In genomic region chr7:155237730-155238129, GRCh38 we compare ENCODE assay signal across 1 cellular context.
TF ChIP-seq lines count a peak whose summit lies in the region.

No MANE protein-coding gene starts in this region.

TF ChIP-seq in IMR-90, 13 proteins besides CTCF, POLR2A, EP300 and RAD21:
- TF ChIP-seq MXI1 (IDR thresholded peaks at IDR 0.05; ENCODE audit: borderline replicate concordance, low read depth, low read length) (no peak), CEBPB (IDR thresholded peaks at IDR 0.05; ENCODE audit: low read depth, low read length) (no peak), RFX5 (IDR thresholded peaks at IDR 0.05; ENCODE audit: low read depth, low read length) (no peak), RCOR1 (IDR thresholded peaks at IDR 0.05; ENCODE audit: insufficient replicate concordance, low read length) (no peak), MAZ (IDR thresholded peaks at IDR 0.05; ENCODE audit: borderline replicate concordance, low read depth, low read length) (no peak), USF2 (IDR thresholded peaks at IDR 0.05; ENCODE audit: low read depth, low read length) (no peak), NFE2L2 (IDR thresholded peaks at IDR 0.05; ENCODE audit: low read depth, low read length) (no peak), MAFK (IDR thresholded peaks at IDR 0.05; ENCODE audit: low read depth, low read length) (no peak), SMC3 (IDR thresholded peaks at IDR 0.05; ENCODE audit: low read depth, low read length) (no peak), ELK1 (IDR thresholded peaks at IDR 0.05; ENCODE audit: borderline replicate concordance, low read depth, low read length) (no peak), CHD1 (IDR thresholded peaks at IDR 0.05; ENCODE audit: low read depth, low read length) (no peak), FOS (IDR thresholded peaks at IDR 0.05; ENCODE audit: low read depth, low read length) (no peak), BHLHE40 (IDR thresholded peaks at IDR 0.05; ENCODE audit: low read depth, low read length) (no peak)
